27 cellular contexts compared by ENCODE assay signal in the genomic region with DNA sequence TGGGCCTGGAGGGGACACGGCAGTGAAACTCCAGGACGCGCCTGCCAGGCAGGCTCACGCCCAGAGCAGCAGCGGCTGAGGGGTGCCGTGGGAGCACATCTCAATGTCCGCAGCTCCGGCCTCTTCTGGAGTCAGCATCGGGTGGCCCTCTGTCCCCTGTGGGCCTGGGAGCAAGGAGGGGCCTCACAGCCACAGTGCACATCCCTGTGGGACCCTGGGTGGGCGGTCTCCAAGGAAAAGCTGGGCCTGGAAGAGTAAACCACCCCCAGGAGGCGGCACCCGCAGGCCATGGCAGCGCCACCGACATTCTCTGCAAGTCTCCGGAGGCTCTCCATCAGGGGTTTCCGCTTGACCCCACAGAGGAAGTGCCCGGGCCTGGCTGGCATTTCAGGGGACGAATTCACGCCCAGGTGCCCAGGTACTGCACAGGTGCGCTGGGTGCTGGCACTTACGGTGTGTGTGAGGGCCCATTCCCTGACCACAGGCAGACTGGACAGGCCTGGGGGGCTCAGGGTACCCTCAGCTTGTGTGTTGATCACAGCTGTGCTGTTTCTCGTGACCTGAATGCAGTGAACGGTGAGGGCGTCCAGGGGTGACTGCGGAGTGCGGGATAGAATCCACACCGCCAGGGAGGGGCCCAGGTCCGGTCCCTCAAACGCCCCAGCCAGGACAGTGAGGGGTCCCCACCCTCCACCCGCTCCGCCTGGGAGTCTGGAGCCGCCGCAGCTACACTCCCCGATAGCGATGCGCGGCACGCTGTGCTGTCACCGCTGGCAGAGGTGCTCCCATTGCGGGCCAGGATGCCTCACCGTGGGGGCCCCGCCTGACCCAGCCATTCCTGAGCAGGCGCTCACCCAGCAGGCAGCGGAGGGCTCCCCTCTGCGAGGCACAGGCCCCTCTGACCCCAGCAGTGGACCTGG. TPM values are rescaled to one million over a fixed set of nuclear protein-coding genes. Genes with fewer than 3 reads are reported as not detected.
DNase-seq lines count a peak whose midpoint lies in the region; ATAC-seq and TF ChIP-seq lines count a peak whose summit lies in the region.
"Had no signal": no experiment of that assay in that cellular context is flagged by ENCODE, and none has a peak within 500 bp of the region (broad histone marks: within the 10 kb centered on the region; RNA-seq: fewer than 3 reads in every experiment).

No MANE protein-coding gene starts in this region.

- ATAC-seq in SK-N-SH treated with all-trans-retinoic acid at 6 μM for 48 hours (no peak), HG03571 (IDR thresholded peaks at IDR 0.05; ENCODE audit: unreplicated experiment) (no peak)
- ATAC-seq: left lung had no signal

- 98% methylated on average over 18 of the region's 45 CpGs for WGBS in SK-N-SH (ENCODE audit: low lambda C conversion rate)

- H3K27me3 Mint-ChIP-seq in osteocyte (ENCODE audit: unreplicated experiment) = no peaks in the 10 kb centered on the region

- POLR2A ChIA-PET in SK-N-SH (lab: Yijun Ruan, JAX) = no interaction called here

- H3K36me3 Mint-ChIP-seq in osteocyte (ENCODE audit: unreplicated experiment) = no peaks in the 10 kb centered on the region
- H3K36me3 Mint-ChIP-seq: CD8-positive, alpha-beta T cell; natural killer cell had no signal

- TF ChIP-seq CTCF in SK-N-SH (IDR thresholded peaks at IDR 0.05) (no peak), osteocyte (IDR thresholded peaks at IDR 0.05) (no peak)

- no peak overlapping the region for H3K4me3 Mint-ChIP-seq in osteocyte (ENCODE audit: unreplicated experiment)
- H3K4me3 Mint-ChIP-seq: CD8-positive, alpha-beta T cell; HFFc6; natural killer cell had no signal

- no peaks in the 10 kb centered on the region for H3K9me3 Mint-ChIP-seq in osteocyte (ENCODE audit: unreplicated experiment)
- H3K9me3 Mint-ChIP-seq: CD8-positive, alpha-beta T cell; HFFc6; natural killer cell had no signal

- H3K4me1 ChIP-seq in SK-N-SH (ENCODE audit: control insufficient read depth in 1 of 2, insufficient read depth in 2 of 2, low read depth in 1 of 2, low read length in 1 of 2) (no peaks in the 10 kb centered on the region), BLaER1 (peaks cover 84% of the 10 kb centered on the region)
- H3K4me1 ChIP-seq: esophagus squamous epithelium, left lung, pancreas, Peyer's patch, right lobe of liver, stomach, tibial nerve had no signal

- no peak overlapping the region for H3K4me3 ChIP-seq in SK-N-SH (ENCODE audit: low read depth in 2 of 2, low read length in 1 of 2)
- peak overlapping the region; percentile 59 for H3K4me3 ChIP-seq in BLaER1
- H3K4me3 ChIP-seq: esophagus squamous epithelium, left lung, pancreas, Peyer's patch, right lobe of liver, stomach, tibial nerve had no signal

- H2AFZ ChIP-seq in SK-N-SH (ENCODE audit: low read depth) = no peak overlapping the region

- H3K9ac ChIP-seq in SK-N-SH (no peak overlapping the region), BLaER1 (peak overlapping the region; percentile 77)

- no peak overlapping the region for H3K4me2 ChIP-seq in SK-N-SH
- peak overlapping the region; percentile 94 for H3K4me2 ChIP-seq in BLaER1

- H3K4me1 Mint-ChIP-seq in osteocyte (ENCODE audit: unreplicated experiment) = no peaks in the 10 kb centered on the region

- DNase-seq in SK-N-SH (peak; percentile 30), ecto neural progenitor cell (ENCODE audit: low spot score) (peak; percentile 43), osteocyte (ENCODE audit: extremely low spot score, unreplicated experiment) (peak; percentile 84), KG1 (lab: John Stamatoyannopoulos, UW) (no peak), NCI-H748 treated with DMSO at 0.1 percent for 48 hours (lab: John Stamatoyannopoulos, UW) (no peak)
- DNase-seq: activated gamma-delta T cell; amniotic stem cell; CD8-positive, alpha-beta T cell; DMS153; esophagus squamous epithelium; HFFc6; left lung; natural killer cell; NCI-H1694; NCI-H510A; stomach; T-helper 2 cell had no signal

- CTCF ChIA-PET in SK-N-SH (lab: Yijun Ruan, JAX) = interaction anchor here (0.8 to 1.6 kb wide), 2 partner anchors 31 to 43 kb away, joined by 3 to 4 read pairs; no protein-coding TSS in a partner anchor

- no peak for TF ChIP-seq RAD21 in SK-N-SH (IDR thresholded peaks at IDR 0.05; ENCODE audit: low read length)

- no peaks in the 10 kb centered on the region for H4K20me1 ChIP-seq in SK-N-SH (ENCODE audit: insufficient read depth)
- H4K20me1 ChIP-seq in BLaER1 = peaks cover 42% of the 10 kb centered on the region

- no peak for TF ChIP-seq EP300 in SK-N-SH (IDR thresholded peaks at IDR 0.05; ENCODE audit: borderline replicate concordance in 1 of 2, low read depth in 1 of 2, low read length in 1 of 2)

- H3K27me3 ChIP-seq in SK-N-SH (ENCODE audit: insufficient read depth) = no peaks in the 10 kb centered on the region
- H3K27me3 ChIP-seq in BLaER1 = no peaks in the 10 kb centered on the region
- H3K27me3 ChIP-seq: esophagus squamous epithelium, left lung, pancreas, Peyer's patch, right lobe of liver, stomach, tibial nerve had no signal

- no peaks in the 10 kb centered on the region for H3K9me2 ChIP-seq in SK-N-SH

- H3K27ac Mint-ChIP-seq in osteocyte (ENCODE audit: unreplicated experiment) = no peak overlapping the region
- H3K27ac Mint-ChIP-seq: CD8-positive, alpha-beta T cell; HFFc6; natural killer cell had no signal

- no peaks in the 10 kb centered on the region for H3K36me3 ChIP-seq in SK-N-SH (replicated peaks in 1 of 2; ENCODE audit: control insufficient read depth in 1 of 2, insufficient read depth in 2 of 2, low read length in 1 of 2)
- no peaks in the 10 kb centered on the region for H3K36me3 ChIP-seq in BLaER1
- H3K36me3 ChIP-seq: left lung, pancreas, Peyer's patch, right lobe of liver had no signal

- no peaks in the 10 kb centered on the region; the same call in 1 of the 2 replicates for H3K79me2 ChIP-seq in SK-N-SH (ENCODE audit: insufficient read depth)

- H3K9me3 ChIP-seq in SK-N-SH (no peaks in the 10 kb centered on the region), BLaER1 (no peaks in the 10 kb centered on the region)
- H3K9me3 ChIP-seq: esophagus squamous epithelium, left lung, pancreas, Peyer's patch, right lobe of liver, stomach, tibial nerve had no signal

- H3K27ac ChIP-seq in SK-N-SH (ENCODE audit: low read depth in 2 of 2, low read length in 1 of 2) (no peak overlapping the region), BLaER1 (peak overlapping the region; percentile 84)
- H3K27ac ChIP-seq: 22Rv1, esophagus squamous epithelium, left lung, pancreas, Peyer's patch, right lobe of liver, stomach, tibial nerve had no signal

- H3F3A ChIP-seq in SK-N-SH (replicated peaks; ENCODE audit: insufficient read depth) = peaks cover 2% of the 10 kb centered on the region

TF ChIP-seq in SK-N-SH, 30 proteins besides CTCF, POLR2A, EP300 and RAD21 (continues in another document):
- TF ChIP-seq FOSL2 (IDR thresholded peaks at IDR 0.05; ENCODE audit: borderline replicate concordance, low read depth) (no peak), GATA2 (CRISPR knock-in tag; IDR thresholded peaks at IDR 0.05) (no peak), POLR2AphosphoS5 (IDR thresholded peaks at IDR 0.05; ENCODE audit: low read depth, low read length) (no peak), FOXM1 (IDR thresholded peaks at IDR 0.05; ENCODE audit: low read depth) (no peak), RFX5 (IDR thresholded peaks at IDR 0.05; ENCODE audit: low read length) (no peak), NRF1 (IDR thresholded peaks at IDR 0.05; ENCODE audit: low read depth, low read length) (no peak), TEAD4 (IDR thresholded peaks at IDR 0.05; ENCODE audit: borderline replicate concordance, insufficient read depth) (no peak)
- TF ChIP-seq, protein P1, sequence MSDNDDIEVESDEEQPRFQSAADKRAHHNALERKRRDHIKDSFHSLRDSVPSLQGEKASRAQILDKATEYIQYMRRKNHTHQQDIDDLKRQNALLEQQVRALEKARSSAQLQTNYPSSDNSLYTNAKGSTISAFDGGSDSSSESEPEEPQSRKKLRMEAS (IDR thresholded peaks at IDR 0.05; ENCODE audit: low read depth) = no peak

TF ChIP-seq in SK-N-SH treated with all-trans-retinoic acid at 6 μM for 48 hours, 23 proteins besides CTCF, POLR2A, EP300 and RAD21 (continues in another document):
- TF ChIP-seq, protein P2, sequence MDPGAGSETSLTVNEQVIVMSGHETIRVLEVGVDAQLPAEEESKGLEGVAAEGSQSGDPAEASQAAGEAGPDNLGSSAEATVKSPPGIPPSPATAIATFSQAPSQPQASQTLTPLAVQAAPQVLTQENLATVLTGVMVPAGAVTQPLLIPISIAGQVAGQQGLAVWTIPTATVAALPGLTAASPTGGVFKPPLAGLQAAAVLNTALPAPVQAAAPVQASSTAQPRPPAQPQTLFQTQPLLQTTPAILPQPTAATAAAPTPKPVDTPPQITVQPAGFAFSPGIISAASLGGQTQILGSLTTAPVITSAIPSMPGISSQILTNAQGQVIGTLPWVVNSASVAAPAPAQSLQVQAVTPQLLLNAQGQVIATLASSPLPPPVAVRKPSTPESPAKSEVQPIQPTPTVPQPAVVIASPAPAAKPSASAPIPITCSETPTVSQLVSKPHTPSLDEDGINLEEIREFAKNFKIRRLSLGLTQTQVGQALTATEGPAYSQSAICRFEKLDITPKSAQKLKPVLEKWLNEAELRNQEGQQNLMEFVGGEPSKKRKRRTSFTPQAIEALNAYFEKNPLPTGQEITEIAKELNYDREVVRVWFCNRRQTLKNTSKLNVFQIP (CRISPR knock-in tag; IDR thresholded peaks at IDR 0.05; ENCODE audit: borderline replicate concordance, low read depth) = no peak
- no peak for TF ChIP-seq CSDC2 (CRISPR knock-in tag; IDR thresholded peaks at IDR 0.05)
- TF ChIP-seq ZNF565 (CRISPR knock-in tag; conservative IDR thresholded peaks at IDR 0.05; ENCODE audit: low read depth) = no peak

RNA-seq across cellular contexts. Expression of a gene that starts 16.6 kb away (rescaled TPM):
- not detected in 2 replicates for polyA plus RNA-seq in SK-N-SH (2012; rRNA removed)
- not detected in 2 replicates for polyA plus RNA-seq in SK-N-SH (2012; cell fraction: cytosol; rRNA removed)
- 0.04 TPM in 1 of 2 replicates, not detected in the other for polyA plus RNA-seq in SK-N-SH (2012; cell fraction: nucleus; rRNA removed)
- total RNA-seq in osteocyte = not detected in 2 replicates
- total RNA-seq: CD8-positive, alpha-beta T cell; frontal cortex; HFFc6; LHCN-M2; natural killer cell; right lobe of liver; tibial nerve had no signal

RNA-seq across cellular contexts. Expression of a gene that starts 25.2 kb away (rescaled TPM):
- polyA plus RNA-seq in SK-N-SH (2012; rRNA removed) = 10.1 and 10.2 TPM in 2 replicates
- 3.0 and 4.9 TPM in 2 replicates for polyA plus RNA-seq in SK-N-SH (2012; cell fraction: cytosol; rRNA removed)
- polyA plus RNA-seq in SK-N-SH (2012; cell fraction: nucleus; rRNA removed) = 57.7 and 66.0 TPM in 2 replicates
- 16.9 and 17.9 TPM in 2 replicates for total RNA-seq in osteocyte

Comparison
In these comparisons a context has a peak if more than half of its experiments do, and no peak if none do; other contexts are left out.
1. DNase-seq: peak in SK-N-SH (single experiment), ecto neural progenitor cell (single experiment) and osteocyte (single experiment); none in KG1 (single experiment) and NCI-H748 treated with DMSO at 0.1 percent for 48 hours (single experiment).